In the genomic region with DNA sequence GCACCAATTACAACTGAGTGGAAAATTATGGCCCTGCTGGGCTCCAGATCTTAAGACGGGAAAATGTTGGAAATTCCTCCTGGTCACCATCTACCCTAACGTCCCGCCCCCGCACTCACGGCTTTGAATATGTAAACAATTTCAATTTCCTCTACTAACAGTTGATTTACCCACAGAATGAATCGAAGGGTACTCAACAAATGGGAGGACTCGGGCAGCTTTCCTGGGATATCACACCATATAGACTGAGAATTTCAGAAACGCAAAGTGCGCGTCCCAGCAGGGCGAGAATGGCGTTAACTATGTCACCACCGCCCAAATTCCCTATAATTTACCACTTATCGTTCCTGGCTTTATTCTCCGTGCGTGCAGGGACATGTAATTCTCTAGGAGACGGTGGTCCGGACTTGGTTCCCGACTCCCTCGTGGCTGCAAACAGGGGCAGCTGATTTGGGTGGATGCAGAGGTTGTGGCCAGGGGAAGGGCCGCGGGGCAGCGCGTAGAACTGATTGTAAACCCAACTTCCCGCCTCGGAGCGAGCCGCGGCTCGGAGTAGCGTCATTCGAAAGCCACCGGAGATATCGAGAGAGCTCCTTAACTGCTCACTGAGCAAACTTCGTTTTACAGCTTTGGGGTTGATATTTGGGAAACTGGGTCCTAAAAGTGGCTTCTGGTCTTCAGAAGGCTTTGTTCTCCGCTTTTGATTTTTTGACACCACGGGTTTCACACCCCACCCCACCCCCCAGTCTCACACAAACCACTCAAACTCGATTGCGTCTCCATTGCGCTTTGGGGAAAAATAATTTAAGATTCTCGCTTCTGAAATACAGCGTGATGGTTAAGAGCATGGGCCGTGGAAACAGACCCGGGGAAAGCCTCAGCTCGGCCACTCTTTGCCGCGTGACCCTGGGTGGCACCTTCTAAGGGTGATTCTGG, we compare ENCODE assay signal across 8 cellular contexts. TPM values are rescaled to one million over a fixed set of nuclear protein-coding genes. Genes with fewer than 3 reads are reported as not detected.
DNase-seq lines count a peak whose midpoint lies in the region; ATAC-seq, FAIRE-seq and TF ChIP-seq lines count a peak whose summit lies in the region.

No MANE protein-coding gene starts in this region.

- TF ChIP-seq POLR2A in GM12878 (IDR thresholded peaks at IDR 0.05; ENCODE audit: low read depth, low read length) = no peak

- H3K36me3 ChIP-seq in GM12878 (ENCODE audit: control insufficient read depth in 2 of 2, insufficient read depth in 2 of 2, low read length in 1 of 2) = no peaks in the 10 kb centered on the region

- SMC1A ChIA-PET in GM12878 (lab: Charles Lee; ENCODE audit: uncharacterized antibody, unreplicated experiment) = interaction anchor here (1.0 kb wide), 1 partner anchor 13 kb away, joined by 3 read pairs; no protein-coding TSS in a partner anchor

- H4K20me1 ChIP-seq in GM12878 (ENCODE audit: control insufficient read depth, insufficient read depth) = no peaks in the 10 kb centered on the region

- peak; percentile 71 for ATAC-seq in GM12878
- no peak for ATAC-seq in GM18502 (IDR thresholded peaks at IDR 0.05; ENCODE audit: poor library complexity, unreplicated experiment)
- ATAC-seq in HG03571 (IDR thresholded peaks at IDR 0.05; ENCODE audit: unreplicated experiment) = no peak

- no peak for TF ChIP-seq CTCF in GM12878 (IDR thresholded peaks at IDR 0.05 in 2 of 3, conservative IDR thresholded peaks at IDR 0.05 in 1 of 3; ENCODE audit: control insufficient read depth in 2 of 3, extremely low read depth in 1 of 3, insufficient read depth in 1 of 3, low read depth in 3 of 3, low read length in 3 of 3)

- H3K27ac ChIP-seq in GM12878 (ENCODE audit: control insufficient read depth, insufficient read depth) = no peak overlapping the region

- POLR2A ChIA-PET in GM12878 (lab: Charles Lee) = interaction anchor here (0.6 kb wide), 1 partner anchor 197 kb away, joined by 3 read pairs; no protein-coding TSS in a partner anchor

- peak; percentile 52 for DNase-seq in DMS114 treated with DMSO at 0.1 percent for 48 hours (lab: John Stamatoyannopoulos, UW; ENCODE audit: unreplicated experiment)
- peak in 48 of 76 experiments; percentile 11 to 62 (median 36) for DNase-seq in HUDEP-2 (lab: John Stamatoyannopoulos, UW; ENCODE audit: unreplicated experiment in 76 of 76)
- no peak for DNase-seq in GM12878 (ENCODE audit: low read depth, low spot score)
- DNase-seq in lung microvascular endothelial cell (ENCODE audit: low read depth in 2 of 2) = peak; percentile 37 to 58
- DNase-seq in cerebellar nuclear complex (lab: John Stamatoyannopoulos, UW) = no peak
- DNase-seq in DMS79 (lab: John Stamatoyannopoulos, UW) = no peak

- intact Hi-C loops in GM12878 (cut with micrococcal nuclease; ENCODE audit: unreplicated experiment) = no loop called here

- FAIRE-seq in GM12878 (lab: Jason Lieb, UNC) = peak; percentile 18

- in situ Hi-C loops in GM12878 (cut with MboI) = no loop called here

- H3K4me1 ChIP-seq in GM12878 (ENCODE audit: control insufficient read depth, insufficient read depth, low read length) = peaks cover 16% of the 10 kb centered on the region

- no peak for TF ChIP-seq EP300 in GM12878 (IDR thresholded peaks at IDR 0.05; ENCODE audit: borderline replicate concordance in 1 of 2, control insufficient read depth in 1 of 2, low read depth in 2 of 2, low read length in 2 of 2)

- BruUV-seq in GM12878 (replicated peaks; lab: Mats Ljungman, UMichigan) = no TSS peak

- TF ChIP-seq RAD21 in GM12878 (IDR thresholded peaks at IDR 0.05; ENCODE audit: insufficient read depth, low read depth, low read length) = no peak

- peaks cover 4% of the 10 kb centered on the region; the same call in 2 of the 3 replicates for H3K9me3 ChIP-seq in GM12878 (replicated peaks; ENCODE audit: control insufficient read depth, insufficient read depth, low read length)

- H3K4me2 ChIP-seq in GM12878 (ENCODE audit: control insufficient read depth, insufficient read depth) = peak overlapping the region; percentile 90

- peak overlapping the region; percentile 59 for H3K4me3 ChIP-seq in GM12878

- CTCF ChIA-PET in GM12878 (lab: Yijun Ruan, JAX) = interaction anchor here (1.5 kb wide), 1 partner anchor 29 kb away, joined by 3 read pairs; no protein-coding TSS in a partner anchor

- peak overlapping the region; percentile 81 for H2AFZ ChIP-seq in GM12878 (ENCODE audit: control insufficient read depth, low read depth, low read length)

- H3K9ac ChIP-seq in GM12878 (ENCODE audit: control insufficient read depth, insufficient read depth, low read length) = peak overlapping the region; percentile 18

- no peaks in the 10 kb centered on the region for H3K79me2 ChIP-seq in GM12878 (ENCODE audit: control insufficient read depth, insufficient read depth, low read length)

- RAD21 ChIA-PET in GM12878 (lab: Charles Lee; ENCODE audit: unreplicated experiment) = no interaction called here

- H3K27me3 ChIP-seq in GM12878 (replicated peaks in 1 of 2; ENCODE audit: control insufficient read depth in 2 of 2, insufficient read depth in 2 of 2, low read length in 1 of 2) = peaks cover 0 to 11% of the 10 kb centered on the region in 2 experiments

- 17% methylated on average over 47 of the region's 47 CpGs for WGBS in GM12878 (ENCODE audit: insufficient coverage, insufficient replicate concordance, low lambda C conversion rate, missing lambda C conversion rate)

RNA-seq across cellular contexts. Expression of a gene that starts 17.6 kb away (rescaled TPM):
- total RNA-seq in GM12878 (2013; cell fraction: nucleolus; rRNA removed) = 57.9 and 64.7 TPM in 2 replicates
- 17.8 and 20.9 TPM in 2 replicates for total RNA-seq in GM12878 (2014; rRNA removed)
- total RNA-seq in GM12878 (2014; rRNA removed; fragmentation: Illumina TruSeq; extraction: Trizol) = 22.6 and 23.4 TPM in 2 replicates
- total RNA-seq in GM12878 (2021) = 16.6 and 17.0 TPM in 2 replicates
- polyA plus RNA-seq in GM12878 (2011; ENCODE audit: low read depth) = 8.5 TPM
- polyA plus RNA-seq in GM12878 (2011; rRNA removed) = 28.7 and 29.2 TPM in 2 replicates
- 16.7 and 18.9 TPM in 2 replicates for polyA plus RNA-seq in GM12878 (2011; cell fraction: cytosol; rRNA removed)
- 26.2 and 30.2 TPM in 2 replicates for polyA plus RNA-seq in GM12878 (2011; cell fraction: nucleus; rRNA removed)
- 7.0 and 9.1 TPM in 2 replicates for polyA plus RNA-seq in GM12878 (2012)
- polyA plus RNA-seq in GM12878 (2014; fragmentation: Illumina TruSeq; extraction: Trizol) = 22.8 and 25.3 TPM in 2 replicates
- 10 to 100 TPM; 10.2 to 12.4 TPM for polyA plus RNA-seq in GM12878 (2014; fragmentation: Nextera tagmentation; extraction: Ambion mirVana)
- 16.9 and 22.5 TPM in 2 replicates for polyA plus RNA-seq in GM12878 (2014; rRNA removed)
- polyA plus RNA-seq in GM12878 (2016; fragmentation: Nextera tagmentation; extraction: Ambion mirVana) = 10 to 100 TPM in 1 of 2 experiments, 1 to 10 TPM in 1; 8.1 to 10.4 TPM
- polyA minus RNA-seq in GM12878 (2011; rRNA and poly(A)+ RNA removed) = 28.9 and 32.7 TPM in 2 replicates
- 3.6 and 3.9 TPM in 2 replicates for polyA minus RNA-seq in GM12878 (2011; cell fraction: cytosol; rRNA and poly(A)+ RNA removed)
- 27.8 and 40.8 TPM in 2 replicates for polyA minus RNA-seq in GM12878 (2011; cell fraction: nucleus; rRNA and poly(A)+ RNA removed)
- 6.5 and 10.1 TPM in 2 replicates for total RNA-seq in lung microvascular endothelial cell

RNA-seq across cellular contexts. Expression of a gene that starts 44.6 kb away (rescaled TPM):
- 7.5 and 8.4 TPM in 2 replicates for total RNA-seq in GM12878 (2013; cell fraction: nucleolus; rRNA removed)
- 4.4 and 5.8 TPM in 2 replicates for total RNA-seq in GM12878 (2014; rRNA removed)
- 5.8 and 6.1 TPM in 2 replicates for total RNA-seq in GM12878 (2014; rRNA removed; fragmentation: Illumina TruSeq; extraction: Trizol)
- total RNA-seq in GM12878 (2021) = 5.8 and 6.4 TPM in 2 replicates
- polyA plus RNA-seq in GM12878 (2011; ENCODE audit: low read depth) = 2.7 TPM
- polyA plus RNA-seq in GM12878 (2011; rRNA removed) = 5.5 and 7.0 TPM in 2 replicates
- polyA plus RNA-seq in GM12878 (2011; cell fraction: cytosol; rRNA removed) = 3.2 and 3.9 TPM in 2 replicates
- 4.3 and 4.9 TPM in 2 replicates for polyA plus RNA-seq in GM12878 (2011; cell fraction: nucleus; rRNA removed)
- polyA plus RNA-seq in GM12878 (2012) = 3.3 and 5.0 TPM in 2 replicates
- polyA plus RNA-seq in GM12878 (2014; fragmentation: Illumina TruSeq; extraction: Trizol) = 6.5 and 7.4 TPM in 2 replicates
- polyA plus RNA-seq in GM12878 (2014; fragmentation: Nextera tagmentation; extraction: Ambion mirVana) = 1 to 10 TPM; 3.0 to 3.3 TPM
- polyA plus RNA-seq in GM12878 (2014; rRNA removed) = 4.3 and 4.8 TPM in 2 replicates
- polyA plus RNA-seq in GM12878 (2016; fragmentation: Nextera tagmentation; extraction: Ambion mirVana) = 1 to 10 TPM; 4.9 to 5.1 TPM
- polyA minus RNA-seq in GM12878 (2011; rRNA and poly(A)+ RNA removed) = 6.5 and 7.1 TPM in 2 replicates
- polyA minus RNA-seq in GM12878 (2011; cell fraction: cytosol; rRNA and poly(A)+ RNA removed) = 2.7 and 3.2 TPM in 2 replicates
- polyA minus RNA-seq in GM12878 (2011; cell fraction: nucleus; rRNA and poly(A)+ RNA removed) = 3.7 and 4.2 TPM in 2 replicates
- total RNA-seq in lung microvascular endothelial cell = 3.1 and 4.0 TPM in 2 replicates

RNA-seq across cellular contexts. Expression of a gene that starts 51.6 kb away (rescaled TPM):
- 0.29 TPM in 1 of 2 replicates, not detected in the other for total RNA-seq in GM12878 (2013; cell fraction: nucleolus; rRNA removed)
- total RNA-seq in GM12878 (2014; rRNA removed) (0.16 and 0.17 TPM in 2 replicates), GM12878 (2014; rRNA removed; fragmentation: Illumina TruSeq; extraction: Trizol) (0.27 and 0.32 TPM in 2 replicates), GM12878 (2021) (0.11 and 0.18 TPM in 2 replicates), lung microvascular endothelial cell (0.20 and 0.22 TPM in 2 replicates)
- not detected for polyA plus RNA-seq in GM12878 (2011; ENCODE audit: low read depth)
- polyA plus RNA-seq in GM12878 (2011; rRNA removed) (not detected in 2 replicates), GM12878 (2014; fragmentation: Illumina TruSeq; extraction: Trizol) (0.15 and 0.29 TPM in 2 replicates), GM12878 (2014; fragmentation: Nextera tagmentation; extraction: Ambion mirVana) (under 1 TPM; 0.10 to 0.22 TPM), GM12878 (2014; rRNA removed) (0.27 and 0.31 TPM in 2 replicates), GM12878 (2016; fragmentation: Nextera tagmentation; extraction: Ambion mirVana) (under 1 TPM; 0.19 to 0.48 TPM)
- not detected in 2 replicates for polyA plus RNA-seq in GM12878 (2011; cell fraction: cytosol; rRNA removed)
- 0.07 TPM in 1 of 2 replicates, not detected in the other for polyA plus RNA-seq in GM12878 (2011; cell fraction: nucleus; rRNA removed)
- polyA plus RNA-seq in GM12878 (2012) = 0.09 and 0.21 TPM in 2 replicates
- polyA minus RNA-seq in GM12878 (2011; rRNA and poly(A)+ RNA removed) = not detected in 2 replicates
- not detected in 2 replicates for polyA minus RNA-seq in GM12878 (2011; cell fraction: cytosol; rRNA and poly(A)+ RNA removed)
- not detected in 2 replicates for polyA minus RNA-seq in GM12878 (2011; cell fraction: nucleus; rRNA and poly(A)+ RNA removed)

RNA-seq across cellular contexts. Expression of a gene that starts 59.4 kb away (rescaled TPM):
- total RNA-seq in GM12878 (2013; cell fraction: nucleolus; rRNA removed) = 36.7 and 38.1 TPM in 2 replicates
- 4.5 and 8.7 TPM in 2 replicates for total RNA-seq in GM12878 (2014; rRNA removed)
- total RNA-seq in GM12878 (2014; rRNA removed; fragmentation: Illumina TruSeq; extraction: Trizol) = 7.4 and 7.6 TPM in 2 replicates
- 5.4 and 7.4 TPM in 2 replicates for total RNA-seq in GM12878 (2021)
- 6.4 TPM for polyA plus RNA-seq in GM12878 (2011; ENCODE audit: low read depth)
- 13.3 and 14.1 TPM in 2 replicates for polyA plus RNA-seq in GM12878 (2011; rRNA removed)
- polyA plus RNA-seq in GM12878 (2011; cell fraction: cytosol; rRNA removed) = 6.2 and 8.1 TPM in 2 replicates
- 19.6 and 26.9 TPM in 2 replicates for polyA plus RNA-seq in GM12878 (2011; cell fraction: nucleus; rRNA removed)
- 6.0 and 7.3 TPM in 2 replicates for polyA plus RNA-seq in GM12878 (2012)
- 8.9 and 14.6 TPM in 2 replicates for polyA plus RNA-seq in GM12878 (2014; fragmentation: Illumina TruSeq; extraction: Trizol)
- polyA plus RNA-seq in GM12878 (2014; fragmentation: Nextera tagmentation; extraction: Ambion mirVana) = 1 to 10 TPM; 4.6 to 5.4 TPM
- polyA plus RNA-seq in GM12878 (2014; rRNA removed) = 5.6 and 6.9 TPM in 2 replicates
- 1 to 10 TPM; 5.9 to 6.0 TPM for polyA plus RNA-seq in GM12878 (2016; fragmentation: Nextera tagmentation; extraction: Ambion mirVana)
- polyA minus RNA-seq in GM12878 (2011; rRNA and poly(A)+ RNA removed) = 16.2 and 18.3 TPM in 2 replicates
- polyA minus RNA-seq in GM12878 (2011; cell fraction: cytosol; rRNA and poly(A)+ RNA removed) = 1.7 and 2.7 TPM in 2 replicates
- polyA minus RNA-seq in GM12878 (2011; cell fraction: nucleus; rRNA and poly(A)+ RNA removed) = 7.9 and 10.4 TPM in 2 replicates
- total RNA-seq in lung microvascular endothelial cell = 6.5 and 7.1 TPM in 2 replicates

Comparison
In these comparisons a context has a peak if more than half of its experiments do, and no peak if none do; other contexts are left out.
1. DNase-seq: peak in DMS114 treated with DMSO at 0.1 percent for 48 hours (single experiment), HUDEP-2 (48 of 76) and lung microvascular endothelial cell (2 of 2); none in GM12878 (single experiment), cerebellar nuclear complex (0 of 2) and DMS79 (single experiment).